In genomic region chr1:175373786-175374623, GRCh38 we compare ENCODE assay signal across 8 cellular contexts.
DNase-seq lines count a peak whose midpoint lies in the region; ATAC-seq and TF ChIP-seq lines count a peak whose summit lies in the region.

No MANE protein-coding gene starts in this region.

- no peak overlapping the region for H3K4me3 ChIP-seq in A673 (ENCODE audit: low read depth, low read length, poor library complexity, severe bottlenecking)

- H3K36me3 ChIP-seq in A673 (ENCODE audit: insufficient read depth, low read length, poor library complexity, severe bottlenecking) = no peaks in the 10 kb centered on the region

- peak; percentile 51 for DNase-seq in A673 (ENCODE audit: low spot score)
- DNase-seq in ELR (ENCODE audit: low read depth) = peak; percentile 3
- peak; percentile 57 for DNase-seq in HuH-7 (ENCODE audit: low spot score)
- DNase-seq in activated CD4-positive, alpha-beta T cell treated with anti-CD3 and anti-CD28 coated beads, Interleukin-2, amount 50 U/mL, for 48 hours = peak; percentile 23 to 36
- DNase-seq in left ventricle myocardium superior = peak; percentile 35
- peak; percentile 1 to 18 for DNase-seq in stimulated activated CD4-positive, alpha-beta T cell treated with anti-CD3 and anti-CD28 coated beads, Interleukin-4, amount 100 ng/mL, for 48 hours (ENCODE audit: low read depth in 2 of 2)
- DNase-seq in AML-193 (lab: John Stamatoyannopoulos, UW) = no peak

- no peak overlapping the region for H3K27ac ChIP-seq in A673 (ENCODE audit: low read depth, low read length, poor library complexity, severe bottlenecking)

- peak; percentile 75 for TF ChIP-seq CTCF in A673 (conservative IDR thresholded peaks at IDR 0.05; ENCODE audit: low read depth, low read length)

- intact Hi-C loops in A673 (cut with micrococcal nuclease; ENCODE audit: unreplicated experiment) = loop anchor here (2.0 to 10.0 kb wide), 4 partner anchors 368 to 1001 kb away; partner anchors contain the start of gene TNR
- intact Hi-C loops in left ventricle myocardium superior (cut with micrococcal nuclease) = loop anchor here (10.0 kb wide), 1 partner anchor 701 kb away; no protein-coding TSS in a partner anchor

- no peaks in the 10 kb centered on the region for H3K27me3 ChIP-seq in A673 (replicated peaks; ENCODE audit: insufficient read depth, low read depth, low read length, poor library complexity)

- BruUV-seq in A673 (replicated peaks; lab: Mats Ljungman, UMichigan) = no TSS peak

- H3K9me3 ChIP-seq in A673 (ENCODE audit: low read depth, low read length, poor library complexity, severe bottlenecking) = no peaks in the 10 kb centered on the region

- POLR2A ChIA-PET in A673 (lab: Charles Lee; ENCODE audit: low non-redundant PET) = no interaction called here

- CTCF ChIA-PET in A673 (lab: Charles Lee) = interaction anchor here (0.6 to 0.7 kb wide), 4 partner anchors 218 to 369 kb away, joined by 3 to 5 read pairs (median 3); no protein-coding TSS in a partner anchor

- H3K4me1 ChIP-seq in A673 (ENCODE audit: insufficient read depth, low read length, poor library complexity, severe bottlenecking) = no peaks in the 10 kb centered on the region

- ATAC-seq in left ventricle myocardium superior (peak; percentile 64), HG03045 (IDR thresholded peaks at IDR 0.05; ENCODE audit: unreplicated experiment) (no peak)

Comparison
In these comparisons a context has a peak if more than half of its experiments do, and no peak if none do; other contexts are left out.
1. DNase-seq: peak in A673 (single experiment), ELR (single experiment), HuH-7 (single experiment), activated CD4-positive, alpha-beta T cell treated with anti-CD3 and anti-CD28 coated beads, Interleukin-2, amount 50 U/mL, for 48 hours (2 of 2), left ventricle myocardium superior (single experiment) and stimulated activated CD4-positive, alpha-beta T cell treated with anti-CD3 and anti-CD28 coated beads, Interleukin-4, amount 100 ng/mL, for 48 hours (2 of 2); none in AML-193 (0 of 2).